In the genomic region with DNA sequence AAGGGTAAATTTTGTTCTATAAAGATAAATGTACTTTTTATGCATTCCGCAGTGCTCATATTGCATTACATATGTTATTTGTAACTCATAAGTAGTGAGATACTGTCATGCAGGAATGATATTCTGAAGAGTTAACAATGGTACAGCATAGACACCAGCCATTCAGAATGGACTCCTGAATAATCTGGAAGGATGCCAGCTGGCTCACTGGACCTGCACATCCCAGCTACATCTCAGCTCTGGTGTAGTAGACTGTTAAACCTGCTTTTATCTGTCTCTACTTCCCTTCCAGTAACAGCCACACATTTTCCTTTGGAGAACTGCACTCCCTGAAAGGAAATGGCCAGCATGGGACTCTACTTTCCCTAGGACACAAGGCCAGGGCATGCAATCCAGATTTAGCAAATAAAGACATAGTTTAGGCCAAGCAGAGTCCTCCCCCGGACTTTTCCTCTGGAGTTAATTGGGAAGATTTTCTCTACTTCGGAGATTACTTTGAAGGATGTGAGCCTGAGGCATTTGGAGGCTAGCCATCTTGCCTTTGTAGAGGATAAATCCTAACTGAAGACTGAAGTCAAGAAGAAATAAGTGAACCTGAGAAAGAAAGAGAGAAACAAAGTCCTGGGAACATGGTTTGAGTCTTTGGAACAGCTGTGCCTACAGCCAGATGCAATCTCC, we compare ENCODE assay signal across 14 cellular contexts.
DNase-seq lines count a peak whose midpoint lies in the region; ATAC-seq, FAIRE-seq and TF ChIP-seq lines count a peak whose summit lies in the region.
"Had no signal": no experiment of that assay in that cellular context is flagged by ENCODE, and none has a peak within 500 bp of the region (broad histone marks: within the 10 kb centered on the region; RNA-seq: fewer than 3 reads in every experiment).

No MANE protein-coding gene starts in this region.

- BruUV-seq in HepG2 (replicated peaks; lab: Mats Ljungman, UMichigan) = no TSS peak

- DNase-seq in HepG2 (ENCODE audit: low spot score) (no peak), SK-N-SH (peak; percentile 30), left ventricle myocardium superior (no peak), HT-29 (ENCODE audit: low spot score) (no peak), T-helper 9 cell (no peak), left lung (no peak)
- DNase-seq: activated CD4-positive, alpha-beta T cell treated with anti-CD3 and anti-CD28 coated beads, Interleukin-2, amount 50 U/mL, for 1 hour; activated effector memory CD4-positive, alpha-beta T cell treated with anti-CD3 and anti-CD28 coated beads, Interleukin-2, amount 50 U/mL, for 16 hours; foreskin melanocyte; lower lobe of right lung; SW 1271 had no signal

- ATAC-seq in HepG2 (no peak), left ventricle myocardium superior (peak; percentile 72), HG02885 (IDR thresholded peaks at IDR 0.05; ENCODE audit: poor library complexity, unreplicated experiment) (no peak), left lung (no peak)
- ATAC-seq: lower lobe of right lung had no signal

- TF ChIP-seq RAD21 in liver (IDR thresholded peaks at IDR 0.05) (no peak), HepG2 (CRISPR knock-in tag; IDR thresholded peaks at IDR 0.05) (no peak), SK-N-SH (IDR thresholded peaks at IDR 0.05; ENCODE audit: low read length) (no peak)

- TF ChIP-seq CTCF in liver (IDR thresholded peaks at IDR 0.05; ENCODE audit: low read depth, low read length, missing input control) (no peak), HepG2 (CRISPR knock-in tag; IDR thresholded peaks at IDR 0.05) (no peak), SK-N-SH (IDR thresholded peaks at IDR 0.05) (no peak), left lung (IDR thresholded peaks at IDR 0.05) (no peak)

- peaks cover 5 to 16% (median 11%) of the 10 kb centered on the region in 4 donors for H3K4me1 ChIP-seq in liver (ENCODE audit: control insufficient read depth in 4 of 4, insufficient read depth in 4 of 4, low read length in 3 of 4)
- no peaks in the 10 kb centered on the region for H3K4me1 ChIP-seq in HepG2 (ENCODE audit: insufficient read depth, low read length)
- H3K4me1 ChIP-seq in SK-N-SH (ENCODE audit: control insufficient read depth in 1 of 2, insufficient read depth in 2 of 2, low read depth in 1 of 2, low read length in 1 of 2) = peaks cover 8 to 9% of the 10 kb centered on the region in 2 experiments; a peak in 3 of 4 replicates
- peaks cover 0 to 9% of the 10 kb centered on the region in 2 donors for H3K4me1 ChIP-seq in left lung
- H3K4me1 ChIP-seq: prostate gland had no signal

- H2AFZ ChIP-seq in HepG2 (ENCODE audit: low read length) (no peak overlapping the region), SK-N-SH (ENCODE audit: low read depth) (peak overlapping the region; percentile 46; the same call in 1 of the 2 replicates)

- H3K9me2 ChIP-seq in SK-N-SH = no peaks in the 10 kb centered on the region

- H3K4me2 ChIP-seq in HepG2 (ENCODE audit: low read depth, low read length) (no peak overlapping the region), SK-N-SH (no peak overlapping the region)

- no peaks in the 10 kb centered on the region for H4K20me1 ChIP-seq in HepG2 (ENCODE audit: insufficient read depth, low read length)
- H4K20me1 ChIP-seq in SK-N-SH (ENCODE audit: insufficient read depth) = no peaks in the 10 kb centered on the region

- H3K9me3 ChIP-seq in liver (ENCODE audit: control insufficient read depth in 4 of 4, low read length in 3 of 4) = no peaks in the 10 kb centered on the region
- no peaks in the 10 kb centered on the region for H3K9me3 ChIP-seq in HepG2 (ENCODE audit: low read length)
- no peaks in the 10 kb centered on the region for H3K9me3 ChIP-seq in SK-N-SH
- no peaks in the 10 kb centered on the region for H3K9me3 ChIP-seq in left lung
- H3K9me3 ChIP-seq: lower lobe of right lung, prostate gland had no signal

- no peak overlapping the region for H3K27ac ChIP-seq in liver (ENCODE audit: low read depth in 1 of 2, low read length in 2 of 2)
- no peak overlapping the region for H3K27ac ChIP-seq in HepG2 (ENCODE audit: extremely low read length, insufficient read depth, low read length)
- peak overlapping the region; percentile 1 to 63; a peak in 3 of 4 replicates for H3K27ac ChIP-seq in SK-N-SH (ENCODE audit: low read depth in 2 of 2, low read length in 1 of 2)
- H3K27ac ChIP-seq in left lung = no peak overlapping the region
- H3K27ac ChIP-seq: lower lobe of right lung, prostate gland had no signal

- intact Hi-C loops in HepG2 (cut with micrococcal nuclease; ENCODE audit: unreplicated experiment) = no loop called here
- intact Hi-C loops in left ventricle myocardium superior (cut with micrococcal nuclease) = no loop called here
- intact Hi-C loops in left lung (cut with DNase I) = no loop called here

- TF ChIP-seq EP300 in HepG2 (IDR thresholded peaks at IDR 0.05; ENCODE audit: low read depth in 2 of 2, low read length in 2 of 2) (no peak), HepG2 (CRISPR knock-in tag; IDR thresholded peaks at IDR 0.05; ENCODE audit: borderline replicate concordance) (no peak), SK-N-SH (IDR thresholded peaks at IDR 0.05; ENCODE audit: borderline replicate concordance in 1 of 2, low read depth in 1 of 2, low read length in 1 of 2) (no peak)

- CTCF ChIA-PET in HepG2 (lab: Yijun Ruan, JAX; ENCODE audit: low intra/inter-chr PET ratio, low total read pairs) = no interaction called here
- CTCF ChIA-PET in SK-N-SH (lab: Yijun Ruan, JAX) = interaction anchor here (1.1 to 1.2 kb wide), 2 partner anchors 10 to 34 kb away, joined by 3 to 4 read pairs; no protein-coding TSS in a partner anchor

- H3F3A ChIP-seq in SK-N-SH (replicated peaks; ENCODE audit: insufficient read depth) = peaks cover 17% of the 10 kb centered on the region

- no peak for TF ChIP-seq POLR2A in HepG2 (IDR thresholded peaks at IDR 0.05; ENCODE audit: insufficient read depth in 1 of 2, low read depth in 2 of 2, low read length in 2 of 2)

- H3K27me3 ChIP-seq in liver (ENCODE audit: control insufficient read depth in 4 of 4, insufficient read depth in 4 of 4, low read length in 3 of 4) = no peaks in the 10 kb centered on the region
- peaks cover 0 to 6% of the 10 kb centered on the region in 2 experiments; a peak in 1 of 5 replicates for H3K27me3 ChIP-seq in HepG2 (ENCODE audit: control insufficient read depth in 1 of 2, insufficient read depth in 2 of 2, low read length in 2 of 2)
- H3K27me3 ChIP-seq in SK-N-SH (ENCODE audit: insufficient read depth) = no peaks in the 10 kb centered on the region
- no peaks in the 10 kb centered on the region for H3K27me3 ChIP-seq in left lung

- H3K4me3 ChIP-seq in liver (ENCODE audit: low read depth in 1 of 3, low read length in 3 of 3) (no peak overlapping the region), HepG2 (replicated peaks in 1 of 3; ENCODE audit: insufficient read depth in 1 of 3, low read depth in 2 of 3, low read length in 3 of 3) (no peak overlapping the region), SK-N-SH (ENCODE audit: low read depth in 2 of 2, low read length in 1 of 2) (no peak overlapping the region), left lung (no peak overlapping the region)
- H3K4me3 ChIP-seq: lower lobe of right lung, prostate gland had no signal

- H3K9ac ChIP-seq in liver (ENCODE audit: low read depth in 1 of 2, low read length in 2 of 2) (no peak overlapping the region), HepG2 (ENCODE audit: insufficient read depth, low read depth, low read length) (no peak overlapping the region), SK-N-SH (no peak overlapping the region)

- POLR2A ChIA-PET in HepG2 (lab: Yijun Ruan, JAX) (no interaction called here), SK-N-SH (lab: Yijun Ruan, JAX) (no interaction called here)

- H3K36me3 ChIP-seq in liver (ENCODE audit: control insufficient read depth in 4 of 4, insufficient read depth in 3 of 4, low read depth in 1 of 4, low read length in 3 of 4) (no peaks in the 10 kb centered on the region), HepG2 (replicated peaks in 1 of 2; ENCODE audit: control insufficient read depth in 1 of 2, insufficient read depth in 2 of 2, low read length in 2 of 2) (no peaks in the 10 kb centered on the region), SK-N-SH (replicated peaks in 1 of 2; ENCODE audit: control insufficient read depth in 1 of 2, insufficient read depth in 2 of 2, low read length in 1 of 2) (no peaks in the 10 kb centered on the region), left lung (no peaks in the 10 kb centered on the region)
- H3K36me3 ChIP-seq: lower lobe of right lung, prostate gland had no signal

- H3K79me2 ChIP-seq in HepG2 (ENCODE audit: insufficient read depth, low read length) (no peaks in the 10 kb centered on the region), SK-N-SH (ENCODE audit: insufficient read depth) (no peaks in the 10 kb centered on the region)

- WGBS in liver = 82% methylated on average over 3 of the region's 3 CpGs
- WGBS in HepG2 (ENCODE audit: low lambda C conversion rate) = 70% methylated on average over 3 of the region's 3 CpGs
- WGBS in SK-N-SH (ENCODE audit: low lambda C conversion rate) = 56% methylated on average over 3 of the region's 3 CpGs

- in situ Hi-C loops in HepG2 (cut with HindIII; ENCODE audit: extremely low pct_ligation_motif_present, low pct_unique_long_range_greater_than_20kb) = no loop called here

- no peak for FAIRE-seq in HepG2 (lab: Jason Lieb, UNC)

TF ChIP-seq in liver, 16 proteins besides CTCF, POLR2A, EP300 and RAD21 (continues in another document):
- no peak for TF ChIP-seq GABPA (IDR thresholded peaks at IDR 0.05 in 1 of 2, conservative IDR thresholded peaks at IDR 0.05 in 1 of 2)
- TF ChIP-seq TAF1 (conservative IDR thresholded peaks at IDR 0.05) = no peak
- TF ChIP-seq, protein P1, sequence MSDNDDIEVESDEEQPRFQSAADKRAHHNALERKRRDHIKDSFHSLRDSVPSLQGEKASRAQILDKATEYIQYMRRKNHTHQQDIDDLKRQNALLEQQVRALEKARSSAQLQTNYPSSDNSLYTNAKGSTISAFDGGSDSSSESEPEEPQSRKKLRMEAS (IDR thresholded peaks at IDR 0.05) = no peak
- TF ChIP-seq FOXA2 (IDR thresholded peaks at IDR 0.05) = no peak

TF ChIP-seq in HepG2, 621 proteins besides CTCF, POLR2A, EP300 and RAD21 (continues in another document):
- TF ChIP-seq ESRRA (CRISPR knock-in tag; IDR thresholded peaks at IDR 0.05; ENCODE audit: low read depth) = no peak

TF ChIP-seq in SK-N-SH, 30 proteins besides CTCF, POLR2A, EP300 and RAD21 (continues in another document):
- TF ChIP-seq NFIC (IDR thresholded peaks at IDR 0.05; ENCODE audit: borderline replicate concordance) = peak; percentile 65
- TF ChIP-seq, protein P2, sequence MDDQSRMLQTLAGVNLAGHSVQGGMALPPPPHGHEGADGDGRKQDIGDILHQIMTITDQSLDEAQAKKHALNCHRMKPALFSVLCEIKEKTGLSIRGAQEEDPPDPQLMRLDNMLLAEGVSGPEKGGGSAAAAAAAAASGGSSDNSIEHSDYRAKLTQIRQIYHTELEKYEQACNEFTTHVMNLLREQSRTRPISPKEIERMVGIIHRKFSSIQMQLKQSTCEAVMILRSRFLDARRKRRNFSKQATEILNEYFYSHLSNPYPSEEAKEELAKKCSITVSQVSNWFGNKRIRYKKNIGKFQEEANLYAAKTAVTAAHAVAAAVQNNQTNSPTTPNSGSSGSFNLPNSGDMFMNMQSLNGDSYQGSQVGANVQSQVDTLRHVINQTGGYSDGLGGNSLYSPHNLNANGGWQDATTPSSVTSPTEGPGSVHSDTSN (IDR thresholded peaks at IDR 0.05) = peak; percentile 33; the same call in 1 of the 2 replicates

Comparison
In these comparisons a context has a peak if more than half of its experiments do, and no peak if none do; other contexts are left out.
1. H3K27ac ChIP-seq: peak in SK-N-SH (2 of 2); none in liver (0 of 2), HepG2 (single experiment) and left lung (0 of 2).